9 cellular contexts compared by ENCODE assay signal in the genomic region with DNA sequence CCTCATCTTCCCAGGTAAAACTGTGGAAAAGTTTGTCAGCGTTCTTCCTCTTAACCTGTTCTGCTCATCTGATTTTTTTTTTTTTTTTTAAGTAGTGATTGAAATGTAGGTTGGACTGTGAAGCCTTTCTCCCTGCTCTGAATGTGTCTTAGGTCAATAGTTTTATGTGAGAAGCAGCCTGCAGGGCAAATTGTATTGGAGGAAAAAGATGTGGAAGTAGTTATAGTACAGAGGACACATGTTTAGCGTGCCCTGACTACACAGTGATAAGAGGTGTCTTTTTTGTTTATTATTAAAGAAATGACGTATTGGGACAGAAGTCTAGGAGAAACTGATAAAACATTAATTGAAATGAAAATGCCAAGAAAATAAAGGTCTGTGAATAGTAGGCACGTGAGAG. TPM values are rescaled to one million over a fixed set of nuclear protein-coding genes. Genes with fewer than 3 reads are reported as not detected.
DNase-seq lines count a peak whose midpoint lies in the region; FAIRE-seq and TF ChIP-seq lines count a peak whose summit lies in the region.
"Had no signal": no experiment of that assay in that cellular context is flagged by ENCODE, and none has a peak within 500 bp of the region (broad histone marks: within the 10 kb centered on the region; RNA-seq: fewer than 3 reads in every experiment).

No MANE protein-coding gene starts in this region.

- peaks cover 0 to 3% of the 10 kb centered on the region in 2 donors for H3K36me3 ChIP-seq in small intestine (ENCODE audit: control insufficient read depth in 2 of 2, insufficient read depth in 2 of 2, low read length in 2 of 2)

- H3K27me3 ChIP-seq in small intestine (ENCODE audit: control insufficient read depth in 2 of 2, insufficient read depth in 2 of 2, low read length in 2 of 2) = no peaks in the 10 kb centered on the region
- H3K27me3 ChIP-seq: right lobe of liver had no signal

- peaks cover 3% of the 10 kb centered on the region for H3K9me3 Mint-ChIP-seq in glutamatergic neuron (ENCODE audit: unreplicated experiment)

- FAIRE-seq in small intestine (lab: Jason Lieb, UNC) = no peak

- no peaks in the 10 kb centered on the region for H3K36me3 Mint-ChIP-seq in glutamatergic neuron (ENCODE audit: unreplicated experiment)

- DNase-seq in NCI-H1417 (lab: John Stamatoyannopoulos, UW) (peak in 2 of 3 experiments; percentile 52 to 75), NCI-H1417 treated with DMSO at 0.1 percent for 48 hours (lab: John Stamatoyannopoulos, UW) (no peak), glutamatergic neuron (no peak), small intestine (peak; percentile 41), NCI-H2029 treated with DMSO at 0.1 percent for 48 hours (lab: John Stamatoyannopoulos, UW) (no peak), NCI-H345 treated with DMSO at 0.1 percent for 48 hours (lab: John Stamatoyannopoulos, UW; ENCODE audit: unreplicated experiment) (no peak)
- no peak for DNase-seq in effector CD4-positive, alpha-beta T cell
- DNase-seq: right lobe of liver had no signal

- H3K4me1 ChIP-seq in small intestine (ENCODE audit: control insufficient read depth in 2 of 2, insufficient read depth in 1 of 2, low read depth in 1 of 2, low read length in 1 of 2) = no peaks in the 10 kb centered on the region

- H3K9me3 ChIP-seq in small intestine (ENCODE audit: control insufficient read depth, low read depth) = no peaks in the 10 kb centered on the region
- H3K9me3 ChIP-seq: right lobe of liver had no signal

- H3K4me1 Mint-ChIP-seq in glutamatergic neuron (ENCODE audit: low read depth, unreplicated experiment) = peaks cover 3% of the 10 kb centered on the region

- peaks cover 9% of the 10 kb centered on the region for H3K27me3 Mint-ChIP-seq in glutamatergic neuron (ENCODE audit: unreplicated experiment)

- H3K27ac Mint-ChIP-seq in glutamatergic neuron (ENCODE audit: unreplicated experiment) = peak overlapping the region; percentile 50

- H3K27ac ChIP-seq in VCaP (peak overlapping the region; percentile 86), small intestine (ENCODE audit: low read depth in 1 of 2, low read length in 1 of 2) (no peak overlapping the region)

- H3K4me3 Mint-ChIP-seq in glutamatergic neuron (ENCODE audit: unreplicated experiment) = peak overlapping the region; percentile 92

- WGBS in small intestine, 3 donors = 21 to 44% (median 31%) methylated on average over 4 of the region's 4 CpGs

- TF ChIP-seq CTCF in VCaP (conservative IDR thresholded peaks at IDR 0.05) (no peak), glutamatergic neuron (IDR thresholded peaks at IDR 0.05; ENCODE audit: partially characterized antibody, unreplicated experiment) (no peak)

- H3K4me3 ChIP-seq in small intestine (ENCODE audit: low read depth in 1 of 2, low read length in 2 of 2) = peak overlapping the region in 1 of 2 donors; percentile 92

RNA-seq across cellular contexts. Expression of a gene that starts 1.5 kb away (rescaled TPM):
- total RNA-seq in glutamatergic neuron (ENCODE audit: unreplicated experiment) = 64.1 TPM
- 10 to 100 TPM; 16.6 to 34.9 (median 19.7) TPM for polyA plus RNA-seq in small intestine

Comparison
In these comparisons a context has a peak if more than half of its experiments do, and no peak if none do; other contexts are left out.
1. DNase-seq: peak in NCI-H1417 (2 of 3) and small intestine (single experiment); none in NCI-H1417 treated with DMSO at 0.1 percent for 48 hours (single experiment), glutamatergic neuron (single experiment), effector CD4-positive, alpha-beta T cell (single experiment), NCI-H2029 treated with DMSO at 0.1 percent for 48 hours (single experiment) and NCI-H345 treated with DMSO at 0.1 percent for 48 hours (single experiment).